ENCODE assay signal across 8 cellular contexts in the genomic region with DNA sequence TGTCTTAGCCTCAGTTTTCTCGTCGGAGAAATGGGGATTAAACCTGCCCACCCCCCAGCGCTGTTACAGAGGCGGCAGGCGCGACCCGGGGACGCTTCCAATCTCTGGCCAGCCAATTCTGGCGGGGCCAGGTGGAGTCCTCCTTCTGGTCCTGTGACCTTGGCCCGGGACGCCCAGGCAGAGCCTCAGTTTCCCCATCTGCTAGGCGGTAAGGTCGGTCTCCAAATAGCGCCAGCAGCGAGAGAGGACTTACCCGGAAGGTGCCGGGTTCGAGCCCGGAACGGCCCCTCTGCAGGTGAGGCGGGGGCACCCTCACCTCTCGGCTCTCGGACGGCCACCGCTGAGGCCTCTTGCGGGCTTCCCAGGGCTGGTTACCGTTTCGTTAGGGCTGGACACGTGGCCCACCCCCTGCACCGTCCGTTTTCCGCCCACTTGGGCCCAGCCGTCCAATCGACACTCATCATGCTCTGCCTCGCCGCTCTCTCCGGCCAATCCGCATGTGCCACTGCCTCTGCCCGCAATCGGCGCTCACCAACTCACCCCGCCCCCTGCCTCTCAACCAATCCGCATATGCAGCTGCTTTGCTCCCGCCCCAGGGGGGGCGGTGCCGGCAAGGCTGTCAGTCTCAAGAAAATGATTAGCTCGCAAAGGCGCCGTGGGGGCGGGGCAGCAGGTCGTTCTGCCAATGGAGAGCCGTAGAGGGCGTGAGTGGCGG. TPM values are rescaled to one million over a fixed set of nuclear protein-coding genes. Genes with fewer than 3 reads are reported as not detected.
DNase-seq lines count a peak whose midpoint lies in the region; ATAC-seq and TF ChIP-seq lines count a peak whose summit lies in the region.

A gene with protein sequence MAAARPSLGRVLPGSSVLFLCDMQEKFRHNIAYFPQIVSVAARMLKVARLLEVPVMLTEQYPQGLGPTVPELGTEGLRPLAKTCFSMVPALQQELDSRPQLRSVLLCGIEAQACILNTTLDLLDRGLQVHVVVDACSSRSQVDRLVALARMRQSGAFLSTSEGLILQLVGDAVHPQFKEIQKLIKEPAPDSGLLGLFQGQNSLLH (minus strand): TSS at position 384 of the 715 bp plus-strand sequence. CDS start 5,156 bp downstream, outside the sequence.

- H3K36me3 ChIP-seq in SU-DHL-6 (ENCODE audit: low read length) (no peaks in the 10 kb centered on the region), osteoblast (ENCODE audit: insufficient read depth, low read length) (no peaks in the 10 kb centered on the region), thoracic aorta (no peaks in the 10 kb centered on the region)

- TF ChIP-seq POLR2A in GM10847 (IDR thresholded peaks at IDR 0.05; ENCODE audit: extremely low read depth, insufficient read length): peak; percentile 71

- H3K4me1 Mint-ChIP-seq in activated naive CD8-positive, alpha-beta T cell treated with anti-CD3 and anti-CD28 coated beads, Interleukin-2, amount 10 ng/mL, durations not matched to agents 7 days and 5 days: peaks cover 15% of the 10 kb centered on the region
- H3K4me1 Mint-ChIP-seq in glutamatergic neuron (ENCODE audit: low read depth, unreplicated experiment): peaks cover 15% of the 10 kb centered on the region

- POLR2A ChIA-PET in activated naive CD8-positive, alpha-beta T cell treated with anti-CD3 and anti-CD28 coated beads, Interleukin-2, amount 10 ng/mL, durations not matched to agents 7 days and 5 days (lab: Charles Lee): interaction anchor here (0.6 to 1.2 kb wide), 12 partner anchors 15 to 207 kb away, joined by 3 to 18 read pairs (median 4); partner anchors contain the start of genes FIZ1, KMT5C, TMEM238 and U2AF2

- H3K27ac Mint-ChIP-seq in activated naive CD8-positive, alpha-beta T cell treated with anti-CD3 and anti-CD28 coated beads, Interleukin-2, amount 10 ng/mL, durations not matched to agents 7 days and 5 days: peak within 1 kb of the TSS; percentile 95
- H3K27ac Mint-ChIP-seq in glutamatergic neuron (ENCODE audit: unreplicated experiment): peak within 1 kb of the TSS; percentile 52

- H3K36me3 Mint-ChIP-seq in activated naive CD8-positive, alpha-beta T cell treated with anti-CD3 and anti-CD28 coated beads, Interleukin-2, amount 10 ng/mL, durations not matched to agents 7 days and 5 days: no peaks in the 10 kb centered on the region
- H3K36me3 Mint-ChIP-seq in glutamatergic neuron (ENCODE audit: unreplicated experiment): no peaks in the 10 kb centered on the region

- DNase-seq in NCI-H128 (lab: John Stamatoyannopoulos, UW; ENCODE audit: unreplicated experiment) (peak; percentile 99), glutamatergic neuron (peak; percentile 100), osteoblast (ENCODE audit: insufficient read length, low spot score, missing footprints) (peak; percentile 100), thoracic aorta (ENCODE audit: low spot score) (peak; percentile 100)
- DNase-seq in activated naive CD8-positive, alpha-beta T cell treated with anti-CD3 and anti-CD28 coated beads, Interleukin-2, amount 10 ng/mL, durations not matched to agents 7 days and 5 days: peak; percentile 100

- H2AFZ ChIP-seq in SU-DHL-6 (ENCODE audit: low read depth, low read length, severe bottlenecking) (peak within 1 kb of the TSS; percentile 87), osteoblast (ENCODE audit: low read length) (peak within 1 kb of the TSS; percentile 84)

- no peak for TF ChIP-seq CTCF in SU-DHL-6 (IDR thresholded peaks at IDR 0.05; ENCODE audit: insufficient read depth, low read length, poor library complexity, severe bottlenecking)
- peak; percentile 12 for TF ChIP-seq CTCF in glutamatergic neuron (IDR thresholded peaks at IDR 0.05; ENCODE audit: partially characterized antibody, unreplicated experiment)
- no peak for TF ChIP-seq CTCF in osteoblast (IDR thresholded peaks at IDR 0.05; ENCODE audit: extremely low read depth, low read depth, low read length)
- TF ChIP-seq CTCF in thoracic aorta (IDR thresholded peaks at IDR 0.05): no peak

- H3K27ac ChIP-seq in SU-DHL-6 (ENCODE audit: low read depth, low read length) (peak within 1 kb of the TSS; percentile 80), osteoblast (ENCODE audit: low read depth, low read length) (peak within 1 kb of the TSS; percentile 90), thoracic aorta (peak within 1 kb of the TSS; percentile 77 to 82)

- H3K27me3 ChIP-seq in SU-DHL-6 (ENCODE audit: low read length) (no peaks in the 10 kb centered on the region), osteoblast (ENCODE audit: insufficient read depth, low read length) (no peaks in the 10 kb centered on the region), thoracic aorta (replicated peaks; ENCODE audit: insufficient read depth) (no peaks in the 10 kb centered on the region)

- H3K4me1 ChIP-seq in osteoblast (ENCODE audit: insufficient read depth, low read length) (peaks cover 17% of the 10 kb centered on the region), thoracic aorta (ENCODE audit: control insufficient read depth in 1 of 2, low read depth in 2 of 2) (peaks cover 4 to 20% of the 10 kb centered on the region in 2 donors)

- peaks cover 9% of the 10 kb centered on the region; the same call in 1 of the 2 replicates for H3F3A ChIP-seq in SU-DHL-6 (ENCODE audit: insufficient read depth)

- peak; percentile 94 for ATAC-seq in HG02678 (IDR thresholded peaks at IDR 0.05; ENCODE audit: unreplicated experiment)
- ATAC-seq in activated naive CD8-positive, alpha-beta T cell treated with anti-CD3 and anti-CD28 coated beads, Interleukin-2, amount 10 ng/mL, durations not matched to agents 7 days and 5 days (ENCODE audit: low read depth): peak; percentile 98
- ATAC-seq in thoracic aorta (ENCODE audit: insufficient number of reproducible peaks, low FRiP score, low read depth): peak; percentile 85

- H3K4me3 ChIP-seq in SU-DHL-6 (ENCODE audit: insufficient read depth, low read length, poor library complexity, severe bottlenecking) (peak within 1 kb of the TSS; percentile 93), osteoblast (ENCODE audit: insufficient read depth, low read length) (peak within 1 kb of the TSS; percentile 97), thoracic aorta (peak within 1 kb of the TSS; percentile 100)

- peak within 1 kb of the TSS; percentile 89 for H3K9ac ChIP-seq in SU-DHL-6 (ENCODE audit: low read length)

- no peaks in the 10 kb centered on the region for H4K20me1 ChIP-seq in SU-DHL-6 (ENCODE audit: low read depth, low read length)
- H4K20me1 ChIP-seq in osteoblast (ENCODE audit: insufficient read depth, low read length): peaks cover 11% of the 10 kb centered on the region

- peak within 1 kb of the TSS; percentile 94 for H3K4me3 Mint-ChIP-seq in activated naive CD8-positive, alpha-beta T cell treated with anti-CD3 and anti-CD28 coated beads, Interleukin-2, amount 10 ng/mL, durations not matched to agents 7 days and 5 days
- peak within 1 kb of the TSS; percentile 81 for H3K4me3 Mint-ChIP-seq in glutamatergic neuron (ENCODE audit: unreplicated experiment)

- H3K9me3 ChIP-seq in SU-DHL-6 (ENCODE audit: insufficient read depth, low read length): no peaks in the 10 kb centered on the region
- no peaks in the 10 kb centered on the region for H3K9me3 ChIP-seq in osteoblast (ENCODE audit: low read depth, low read length)
- H3K9me3 ChIP-seq in thoracic aorta: no peaks in the 10 kb centered on the region

- H3K9me3 Mint-ChIP-seq in activated naive CD8-positive, alpha-beta T cell treated with anti-CD3 and anti-CD28 coated beads, Interleukin-2, amount 10 ng/mL, durations not matched to agents 7 days and 5 days: no peaks in the 10 kb centered on the region
- peaks cover 11% of the 10 kb centered on the region for H3K9me3 Mint-ChIP-seq in glutamatergic neuron (ENCODE audit: unreplicated experiment)

- no peaks in the 10 kb centered on the region for H3K9me2 ChIP-seq in SU-DHL-6 (replicated peaks; ENCODE audit: insufficient read depth, low read length)

- peaks cover 4% of the 10 kb centered on the region for H3K27me3 Mint-ChIP-seq in activated naive CD8-positive, alpha-beta T cell treated with anti-CD3 and anti-CD28 coated beads, Interleukin-2, amount 10 ng/mL, durations not matched to agents 7 days and 5 days
- H3K27me3 Mint-ChIP-seq in glutamatergic neuron (ENCODE audit: unreplicated experiment): peaks cover 7% of the 10 kb centered on the region

- H3K79me2 ChIP-seq in SU-DHL-6 (ENCODE audit: insufficient read depth, low read length) (peaks cover 9% of the 10 kb centered on the region; the same call in 1 of the 2 replicates), osteoblast (ENCODE audit: insufficient read depth, low read length) (peaks cover 11% of the 10 kb centered on the region)

- H3K4me2 ChIP-seq in SU-DHL-6 (ENCODE audit: low read depth, low read length, poor library complexity, severe bottlenecking) (peak within 1 kb of the TSS; percentile 87), osteoblast (ENCODE audit: insufficient read depth, low read length) (peak within 1 kb of the TSS; percentile 96)

RNA-seq across cellular contexts. Expression of the gene that starts here (rescaled TPM):
- total RNA-seq in activated naive CD8-positive, alpha-beta T cell treated with anti-CD3 and anti-CD28 coated beads, Interleukin-2, amount 10 ng/mL, durations not matched to agents 7 days and 5 days: 10 to 100 TPM; 13.7 to 16.8 TPM
- total RNA-seq in glutamatergic neuron (ENCODE audit: unreplicated experiment) (24.9 TPM), osteoblast (55.4 and 65.1 TPM in 2 replicates), thoracic aorta (10 to 100 TPM; 18.8 to 27.4 TPM)

Comparison
In these comparisons a context has a peak if more than half of its experiments do, and no peak if none do; other contexts are left out.
1. Peak in every context shown above with its lines: DNase-seq, ATAC-seq, H3K4me3 ChIP-seq and H3K27ac ChIP-seq.